Comparison of ENCODE assay signal across 13 cellular contexts in genomic region chr7:132145466-132145865, GRCh38.
DNase-seq lines count a peak whose midpoint lies in the region; ATAC-seq and TF ChIP-seq lines count a peak whose summit lies in the region.
"Had no signal": no experiment of that assay in that cellular context is flagged by ENCODE, and none has a peak within 500 bp of the region (broad histone marks: within the 10 kb centered on the region; RNA-seq: fewer than 3 reads in every experiment).

No MANE protein-coding gene starts in this region.

- peaks cover 15% of the 10 kb centered on the region for H3K27me3 Mint-ChIP-seq in HFFc6 (ENCODE audit: insufficient read depth)
- H3K27me3 Mint-ChIP-seq: stimulated activated naive CD8-positive, alpha-beta T cell treated with anti-CD3 and anti-CD28 coated beads, Interleukin-15, Interleukin-2, amounts not matched to agents 100 ng/mL and 50 ng/mL, for 24 hours had no signal

- DNase-seq in HFFc6 = peak; percentile 85
- peak; percentile 51 to 88 for DNase-seq in ascending aorta (ENCODE audit: low spot score in 2 of 2)
- peak in 3 of 5 donors; percentile 20 to 54 (median 51) for DNase-seq in heart left ventricle
- peak; percentile 93 for DNase-seq in retinal pigment epithelial cell (ENCODE audit: low read depth)
- DNase-seq in activated effector memory CD4-positive, alpha-beta T cell treated with anti-CD3 and anti-CD28 coated beads, Interleukin-2, amount 50 U/mL, for 16 hours = no peak
- no peak for DNase-seq in ureter (ENCODE audit: low spot score)
- no peak for DNase-seq in activated CD4-positive, CD25-positive, alpha-beta regulatory T cell treated with anti-CD3 and anti-CD28 coated beads, Interleukin-2, amount 50 U/mL, for 72 hours
- DNase-seq: activated CD4-positive, alpha-beta T cell treated with anti-CD3 and anti-CD28 coated beads for 1 hour; effector CD8-positive, alpha-beta T cell; NCI-H1930 had no signal

- 76 to 82% (median 78%) methylated on average over 8 of the region's 8 CpGs for WGBS in heart left ventricle, 4 donors

- intact Hi-C loops in ascending aorta (cut with DNase I) (loop anchor here (1.0 to 5.0 kb wide), 3 partner anchors 81 to 432 kb away; partner anchors contain the start of gene PLXNA4), heart left ventricle (cut with DNase I) (loop anchor here in 1 of 10 donors (5.0 to 10.0 kb wide), 2 partner anchors 63 to 201 kb away; no protein-coding TSS in a partner anchor)

- TF ChIP-seq POLR2A in heart left ventricle (IDR thresholded peaks at IDR 0.05) = no peak

- no peak for TF ChIP-seq CTCF in HFFc6 (IDR thresholded peaks at IDR 0.05)
- TF ChIP-seq CTCF in ascending aorta (IDR thresholded peaks at IDR 0.05) = peak in 2 of 3 experiments; percentile 8 to 30
- TF ChIP-seq CTCF in heart left ventricle (IDR thresholded peaks at IDR 0.05) = peak in 2 of 12 donors; percentile 10 to 22
- TF ChIP-seq CTCF in retinal pigment epithelial cell (conservative IDR thresholded peaks at IDR 0.05; ENCODE audit: low read depth, low read length) = peak; percentile 51

- H3K4me1 Mint-ChIP-seq in HFFc6 (ENCODE audit: low read depth) = peaks cover 14% of the 10 kb centered on the region

- no peak overlapping the region for H3K4me3 Mint-ChIP-seq in HFFc6
- H3K4me3 Mint-ChIP-seq: stimulated activated naive CD8-positive, alpha-beta T cell treated with anti-CD3 and anti-CD28 coated beads, Interleukin-15, Interleukin-2, amounts not matched to agents 100 ng/mL and 50 ng/mL, for 24 hours had no signal

- H3K27ac Mint-ChIP-seq in HFFc6 = 0 out of 2 replicates have a peak overlapping the region, but pooled peaks have one; percentile 6
- H3K27ac Mint-ChIP-seq: stimulated activated naive CD8-positive, alpha-beta T cell treated with anti-CD3 and anti-CD28 coated beads, Interleukin-15, Interleukin-2, amounts not matched to agents 100 ng/mL and 50 ng/mL, for 24 hours had no signal

- H3K4me3 ChIP-seq in ascending aorta = no peak overlapping the region
- no peak overlapping the region for H3K4me3 ChIP-seq in heart left ventricle
- no peak overlapping the region for H3K4me3 ChIP-seq in retinal pigment epithelial cell (ENCODE audit: low read length)

- H3K9me3 ChIP-seq in ascending aorta = no peaks in the 10 kb centered on the region
- no peaks in the 10 kb centered on the region for H3K9me3 ChIP-seq in heart left ventricle

- ATAC-seq in heart left ventricle = peak; percentile 37 to 95 (median 82)
- ATAC-seq in GM21447 (IDR thresholded peaks at IDR 0.05; ENCODE audit: unreplicated experiment) = no peak

- H3K27me3 ChIP-seq in ascending aorta (no peaks in the 10 kb centered on the region), heart left ventricle (no peaks in the 10 kb centered on the region)

- no peaks in the 10 kb centered on the region for H3K9me3 Mint-ChIP-seq in HFFc6
- H3K9me3 Mint-ChIP-seq: stimulated activated naive CD8-positive, alpha-beta T cell treated with anti-CD3 and anti-CD28 coated beads, Interleukin-15, Interleukin-2, amounts not matched to agents 100 ng/mL and 50 ng/mL, for 24 hours had no signal

- peaks cover 4% of the 10 kb centered on the region in 2 donors for H3K36me3 ChIP-seq in ascending aorta
- H3K36me3 ChIP-seq in heart left ventricle = peaks cover 0 to 7% (median 0%) of the 10 kb centered on the region in 9 donors

- peaks cover 0 to 23% of the 10 kb centered on the region in 2 donors for H3K4me1 ChIP-seq in ascending aorta
- H3K4me1 ChIP-seq in heart left ventricle = peaks cover 0 to 18% (median 5%) of the 10 kb centered on the region in 12 donors
- H3K4me1 ChIP-seq: parathyroid adenoma had no signal

- H3K27ac ChIP-seq in ascending aorta (peak overlapping the region; percentile 60 to 66), heart left ventricle (no peak overlapping the region)
- H3K27ac ChIP-seq: parathyroid adenoma had no signal

- no peaks in the 10 kb centered on the region for H3K36me3 Mint-ChIP-seq in HFFc6 (ENCODE audit: low read depth)

Comparison
In these comparisons a context has a peak if more than half of its experiments do, and no peak if none do; other contexts are left out.
1. DNase-seq: peak in HFFc6 (single experiment), ascending aorta (2 of 2), heart left ventricle (3 of 5) and retinal pigment epithelial cell (single experiment); none in activated effector memory CD4-positive, alpha-beta T cell treated with anti-CD3 and anti-CD28 coated beads, Interleukin-2, amount 50 U/mL, for 16 hours (single experiment), ureter (single experiment) and activated CD4-positive, CD25-positive, alpha-beta regulatory T cell treated with anti-CD3 and anti-CD28 coated beads, Interleukin-2, amount 50 U/mL, for 72 hours (single experiment).
2. H3K27ac ChIP-seq: peak in ascending aorta (2 of 2); none in heart left ventricle (0 of 12).